22 cellular contexts compared by ENCODE assay signal in the genomic region with DNA sequence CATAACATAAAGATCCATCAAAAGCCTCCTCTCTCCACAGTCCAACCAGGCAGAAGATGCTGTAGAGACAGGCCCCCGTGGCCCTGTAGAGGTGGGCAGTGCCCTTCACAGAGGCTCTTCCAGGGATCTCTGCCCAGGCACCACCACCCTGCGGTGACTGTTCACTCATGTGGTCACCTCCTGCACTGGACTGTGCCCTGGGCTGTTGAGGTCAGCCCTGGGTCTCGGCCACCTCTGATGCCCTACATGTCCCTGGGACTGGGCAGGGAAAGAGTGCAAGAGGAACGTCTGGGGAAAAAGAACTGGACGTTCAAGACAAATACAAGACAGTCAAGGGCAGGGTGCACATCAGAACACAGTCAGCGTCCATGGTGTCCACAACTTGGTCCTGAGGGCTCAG.
"Had no signal": no experiment of that assay in that cellular context is flagged by ENCODE, and none has a peak within 500 bp of the region (broad histone marks: within the 10 kb centered on the region; RNA-seq: fewer than 3 reads in every experiment).

No MANE protein-coding gene starts in this region.

- H3K9me3 Mint-ChIP-seq: naive thymus-derived CD4-positive, alpha-beta T cell; nephron progenitor cell; stimulated activated memory B cell treated with anti-CD40 and anti-IgM and Interleukin-4, amounts not matched to agents 10 μg/mL and 1 μg/mL and 100 μg/mL, for 72 hours; stimulated activated naive CD8-positive, alpha-beta T cell treated with anti-CD3 and anti-CD28 coated beads, Interleukin-15, Interleukin-2, amounts not matched to agents 100 ng/mL and 50 ng/mL, for 24 hours had no signal

- DNase-seq: central memory CD4-positive, alpha-beta T cell; cortex of kidney; effector CD8-positive, alpha-beta T cell; foreskin melanocyte; hippocampal formation; kidney glomerular epithelial cell; mammary epithelial cell; naive thymus-derived CD4-positive, alpha-beta T cell; nephron progenitor cell; ovary; stimulated activated CD4-positive, alpha-beta T cell treated with anti-CD3 and anti-CD28 coated beads, Interleukin-1b, Interleukin-23, amount 100 ng/mL, for 48 hours; stimulated activated CD4-positive, alpha-beta T cell treated with anti-CD3 and anti-CD28 coated beads, Interleukin-4, amount 100 ng/mL, for 24 hours; testis had no signal

- H3K9me3 ChIP-seq: heart left ventricle, left lung, neutrophil, ovary, right atrium auricular region, testis, tibial nerve had no signal

- H3K4me1 ChIP-seq: left lung, right atrium auricular region, tibial nerve had no signal

- H3K27me3 Mint-ChIP-seq: naive thymus-derived CD4-positive, alpha-beta T cell; stimulated activated memory B cell treated with anti-CD40 and anti-IgM and Interleukin-4, amounts not matched to agents 10 μg/mL and 1 μg/mL and 100 μg/mL, for 72 hours; stimulated activated naive CD8-positive, alpha-beta T cell treated with anti-CD3 and anti-CD28 coated beads, Interleukin-15, Interleukin-2, amounts not matched to agents 100 ng/mL and 50 ng/mL, for 24 hours had no signal

- H3K27ac Mint-ChIP-seq: naive thymus-derived CD4-positive, alpha-beta T cell; nephron progenitor cell; stimulated activated memory B cell treated with anti-CD40 and anti-IgM and Interleukin-4, amounts not matched to agents 10 μg/mL and 1 μg/mL and 100 μg/mL, for 72 hours; stimulated activated naive CD8-positive, alpha-beta T cell treated with anti-CD3 and anti-CD28 coated beads, Interleukin-15, Interleukin-2, amounts not matched to agents 100 ng/mL and 50 ng/mL, for 24 hours had no signal

- H3K27ac ChIP-seq: dorsolateral prefrontal cortex, heart left ventricle, left lung, neutrophil, ovary, right atrium auricular region, testis, tibial nerve had no signal

- ATAC-seq: heart left ventricle; left lung; naive thymus-derived CD4-positive, alpha-beta T cell; stimulated activated memory B cell treated with anti-CD40 and anti-IgM and Interleukin-4, amounts not matched to agents 10 μg/mL and 1 μg/mL and 100 μg/mL, for 72 hours had no signal

- H3K4me1 Mint-ChIP-seq: naive thymus-derived CD4-positive, alpha-beta T cell; stimulated activated memory B cell treated with anti-CD40 and anti-IgM and Interleukin-4, amounts not matched to agents 10 μg/mL and 1 μg/mL and 100 μg/mL, for 72 hours had no signal

- H3K4me2 ChIP-seq: smooth muscle cell had no signal

- H3K4me3 Mint-ChIP-seq: naive thymus-derived CD4-positive, alpha-beta T cell; nephron progenitor cell; stimulated activated memory B cell treated with anti-CD40 and anti-IgM and Interleukin-4, amounts not matched to agents 10 μg/mL and 1 μg/mL and 100 μg/mL, for 72 hours; stimulated activated naive CD8-positive, alpha-beta T cell treated with anti-CD3 and anti-CD28 coated beads, Interleukin-15, Interleukin-2, amounts not matched to agents 100 ng/mL and 50 ng/mL, for 24 hours had no signal

- H3K27me3 ChIP-seq: dorsolateral prefrontal cortex, heart left ventricle, left lung, neutrophil, ovary, right atrium auricular region, testis, tibial nerve had no signal

- H3K36me3 ChIP-seq: neutrophil, ovary had no signal

- H3K4me3 ChIP-seq: dorsolateral prefrontal cortex, heart left ventricle, left lung, ovary, right atrium auricular region, smooth muscle cell, testis, tibial nerve had no signal
